ENCODE assay signal across 1 cellular context in genomic region chr2:217903859-217904613, GRCh38.
TF ChIP-seq lines count a peak whose summit lies in the region.

No MANE protein-coding gene starts in this region.

TF ChIP-seq in HepG2, 621 proteins besides CTCF, POLR2A, EP300 and RAD21 (continued from another document and continues in another):
- TF ChIP-seq IRF1 (CRISPR knock-in tag; IDR thresholded peaks at IDR 0.05; ENCODE audit: low read depth), result no peak
- peak; percentile 90; the same call in 1 of the 2 replicates for TF ChIP-seq ZNF329 (CRISPR knock-in tag; IDR thresholded peaks at IDR 0.05; ENCODE audit: low read depth)
- 0 out of 2 replicates have a peak, but pooled peaks have one; percentile 20 for TF ChIP-seq ZMYM3 (CRISPR knock-in tag; IDR thresholded peaks at IDR 0.05)
- TF ChIP-seq ZFP91 (CRISPR knock-in tag; IDR thresholded peaks at IDR 0.05; ENCODE audit: borderline replicate concordance), result peak; percentile 61; the same call in 1 of the 2 replicates
- TF ChIP-seq ZNF333 (CRISPR knock-in tag; IDR thresholded peaks at IDR 0.05; ENCODE audit: borderline replicate concordance), result peak; percentile 71; the same call in 1 of the 2 replicates
- TF ChIP-seq, protein P1, sequence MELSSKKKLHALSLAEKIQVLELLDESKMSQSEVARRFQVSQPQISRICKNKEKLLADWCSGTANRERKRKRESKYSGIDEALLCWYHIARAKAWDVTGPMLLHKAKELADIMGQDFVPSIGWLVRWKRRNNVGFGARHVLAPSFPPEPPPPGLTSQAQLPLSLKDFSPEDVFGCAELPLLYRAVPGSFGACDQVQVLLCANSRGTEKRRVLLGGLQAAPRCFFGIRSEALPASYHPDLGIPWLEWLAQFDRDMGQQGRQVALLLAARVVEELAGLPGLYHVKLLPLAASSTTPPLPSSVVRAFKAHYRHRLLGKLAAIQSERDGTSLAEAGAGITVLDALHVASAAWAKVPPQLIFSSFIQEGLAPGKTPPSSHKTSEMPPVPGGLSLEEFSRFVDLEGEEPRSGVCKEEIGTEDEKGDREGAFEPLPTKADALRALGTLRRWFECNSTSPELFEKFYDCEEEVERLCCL (CRISPR knock-in tag; IDR thresholded peaks at IDR 0.05; ENCODE audit: borderline replicate concordance), result no peak
- peak; percentile 51; the same call in 1 of the 2 replicates for TF ChIP-seq HES4 (CRISPR knock-in tag; IDR thresholded peaks at IDR 0.05; ENCODE audit: borderline replicate concordance)
- TF ChIP-seq ZNF766 (CRISPR knock-in tag; IDR thresholded peaks at IDR 0.05; ENCODE audit: borderline replicate concordance), result no peak
- no peak for TF ChIP-seq ZNF713 (CRISPR knock-in tag; IDR thresholded peaks at IDR 0.05)
- no peak; the same call in none of the 2 replicates for TF ChIP-seq ZNF605 (CRISPR knock-in tag; IDR thresholded peaks at IDR 0.05)
- no peak for TF ChIP-seq NR1H2 (CRISPR knock-in tag; IDR thresholded peaks at IDR 0.05; ENCODE audit: borderline replicate concordance, low read depth)
- TF ChIP-seq ZNF569 (CRISPR knock-in tag; IDR thresholded peaks at IDR 0.05; ENCODE audit: borderline replicate concordance), result no peak
- peak; percentile 29; the same call in 1 of the 2 replicates for TF ChIP-seq KMT2A (CRISPR knock-in tag; IDR thresholded peaks at IDR 0.05)
- TF ChIP-seq SOX13 (IDR thresholded peaks at IDR 0.05), result no peak
- peak in 1 of 2 experiments; percentile 34; a peak in 1 of 4 replicates for TF ChIP-seq SOX13 (CRISPR knock-in tag; conservative IDR thresholded peaks at IDR 0.05 in 1 of 2, IDR thresholded peaks at IDR 0.05 in 1 of 2)
- TF ChIP-seq HOXA5 (CRISPR knock-in tag; IDR thresholded peaks at IDR 0.05), result 0 out of 2 replicates have a peak, but pooled peaks have one; percentile 21
- TF ChIP-seq KDM3A (CRISPR knock-in tag; IDR thresholded peaks at IDR 0.05; ENCODE audit: low read depth), result no peak
- TF ChIP-seq ZNF513 (CRISPR knock-in tag; conservative IDR thresholded peaks at IDR 0.05), result no peak
- TF ChIP-seq BCL6 (CRISPR knock-in tag; IDR thresholded peaks at IDR 0.05), result 0 out of 2 replicates have a peak, but pooled peaks have one; percentile 1
- TF ChIP-seq MED8 (CRISPR knock-in tag; IDR thresholded peaks at IDR 0.05; ENCODE audit: insufficient replicate concordance), result no peak
- peak; percentile 97 for TF ChIP-seq MED1 (CRISPR knock-in tag; IDR thresholded peaks at IDR 0.05)
- TF ChIP-seq ZNF280D (CRISPR knock-in tag; IDR thresholded peaks at IDR 0.05), result no peak
- no peak for TF ChIP-seq NR3C1 (CRISPR knock-in tag; IDR thresholded peaks at IDR 0.05)
- no peak for TF ChIP-seq HOXA9 (CRISPR knock-in tag; IDR thresholded peaks at IDR 0.05; ENCODE audit: borderline replicate concordance)
- peak; percentile 19 for TF ChIP-seq ZNF230 (CRISPR knock-in tag; IDR thresholded peaks at IDR 0.05)
- peak; percentile 37 for TF ChIP-seq SKI (IDR thresholded peaks at IDR 0.05; ENCODE audit: partially characterized antibody)
- 0 out of 2 replicates have a peak, but pooled peaks have one; percentile 45 for TF ChIP-seq ZNF484 (CRISPR knock-in tag; IDR thresholded peaks at IDR 0.05; ENCODE audit: borderline replicate concordance, low read depth)
- no peak for TF ChIP-seq TCF12 (IDR thresholded peaks at IDR 0.05)
- TF ChIP-seq TCF12 (CRISPR knock-in tag; IDR thresholded peaks at IDR 0.05), result 0 out of 2 replicates have a peak, but pooled peaks have one; percentile 65
- no peak for TF ChIP-seq ZNF207 (IDR thresholded peaks at IDR 0.05; ENCODE audit: borderline replicate concordance)
- TF ChIP-seq FOXC1 (CRISPR knock-in tag; IDR thresholded peaks at IDR 0.05; ENCODE audit: borderline replicate concordance), result no peak
- TF ChIP-seq HOXD1 (CRISPR knock-in tag; IDR thresholded peaks at IDR 0.05), result peak; percentile 67
- TF ChIP-seq DMTF1 (CRISPR knock-in tag; IDR thresholded peaks at IDR 0.05), result 0 out of 2 replicates have a peak, but pooled peaks have one; percentile 74
- no peak for TF ChIP-seq PRDM15 (CRISPR knock-in tag; IDR thresholded peaks at IDR 0.05)
- no peak for TF ChIP-seq THAP9 (CRISPR knock-in tag; IDR thresholded peaks at IDR 0.05; ENCODE audit: borderline replicate concordance)
- peak; percentile 85 for TF ChIP-seq ZFX (CRISPR knock-in tag; IDR thresholded peaks at IDR 0.05; ENCODE audit: low read depth)
- no peak for TF ChIP-seq ZC3H4 (CRISPR knock-in tag; IDR thresholded peaks at IDR 0.05; ENCODE audit: borderline replicate concordance)
- no peak for TF ChIP-seq CENPX (CRISPR knock-in tag; IDR thresholded peaks at IDR 0.05)
- TF ChIP-seq RARA (CRISPR knock-in tag; IDR thresholded peaks at IDR 0.05), result 0 out of 2 replicates have a peak, but pooled peaks have one; percentile 11
- no peak for TF ChIP-seq NFE2 (CRISPR knock-in tag; IDR thresholded peaks at IDR 0.05)
- TF ChIP-seq, protein P2, sequence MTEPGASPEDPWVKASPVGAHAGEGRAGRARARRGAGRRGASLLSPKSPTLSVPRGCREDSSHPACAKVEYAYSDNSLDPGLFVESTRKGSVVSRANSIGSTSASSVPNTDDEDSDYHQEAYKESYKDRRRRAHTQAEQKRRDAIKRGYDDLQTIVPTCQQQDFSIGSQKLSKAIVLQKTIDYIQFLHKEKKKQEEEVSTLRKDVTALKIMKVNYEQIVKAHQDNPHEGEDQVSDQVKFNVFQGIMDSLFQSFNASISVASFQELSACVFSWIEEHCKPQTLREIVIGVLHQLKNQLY (CRISPR knock-in tag; IDR thresholded peaks at IDR 0.05), result peak; percentile 67; the same call in 1 of the 2 replicates
- peak; percentile 78; the same call in 1 of the 2 replicates for TF ChIP-seq MEIS2 (CRISPR knock-in tag; IDR thresholded peaks at IDR 0.05)
- TF ChIP-seq KDM2A (CRISPR knock-in tag; IDR thresholded peaks at IDR 0.05; ENCODE audit: borderline replicate concordance, low read depth), result no peak
- no peak for TF ChIP-seq BORCS8-MEF2B (CRISPR knock-in tag; IDR thresholded peaks at IDR 0.05)
- 0 out of 2 replicates have a peak, but pooled peaks have one; percentile 69 for TF ChIP-seq ZIK1 (CRISPR knock-in tag; IDR thresholded peaks at IDR 0.05; ENCODE audit: borderline replicate concordance, low read depth)
- peak; percentile 72; the same call in 1 of the 2 replicates for TF ChIP-seq PCBP1 (IDR thresholded peaks at IDR 0.05; ENCODE audit: borderline replicate concordance, low read depth, low read length)
- 0 out of 2 replicates have a peak, but pooled peaks have one; percentile 30 for TF ChIP-seq ZNF33A (CRISPR knock-in tag; IDR thresholded peaks at IDR 0.05; ENCODE audit: borderline replicate concordance)
